ENCODE assay signal across 19 cellular contexts in genomic region chr11:121099364-121099763, GRCh38.
"Had no signal": no experiment of that assay in that cellular context is flagged by ENCODE, and none has a peak within 500 bp of the region (broad histone marks: within the 10 kb centered on the region; RNA-seq: fewer than 3 reads in every experiment).

No MANE protein-coding gene starts in this region.

- H3K36me3 ChIP-seq: left ventricle myocardium inferior, ovary, right atrium auricular region, right lobe of liver, suprapubic skin, thoracic aorta, tibial artery, uterus had no signal

- H3K4me3 ChIP-seq: left ventricle myocardium inferior, lung, ovary, right atrium auricular region, right lobe of liver, smooth muscle cell, suprapubic skin, thoracic aorta, tibial artery, uterus had no signal

- H3K9me3 ChIP-seq: left ventricle myocardium inferior, ovary, right atrium auricular region, right lobe of liver, suprapubic skin, thoracic aorta, tibial artery, uterus had no signal

- DNase-seq: islet precursor cell; left ventricle myocardium inferior; mesendoderm; naive B cell; natural killer cell; nephron progenitor cell; ovary; right lobe of liver; stimulated activated CD4-positive, alpha-beta T cell treated with anti-CD3 and anti-CD28 coated beads, Interleukin-1b, Interleukin-23, amount 100 ng/mL, for 48 hours; stimulated activated CD4-positive, alpha-beta T cell treated with anti-CD3 and anti-CD28 coated beads, Interleukin-4, amount 100 ng/mL, for 1 hour; stimulated activated naive B cell treated with anti-CD40 and anti-IgM and Interleukin-4, amounts not matched to agents 10 μg/mL and 1 μg/mL and 100 μg/mL, for 72 hours; stimulated activated naive CD8-positive, alpha-beta T cell treated with anti-CD3 and anti-CD28 coated beads, Interleukin-15, Interleukin-2, amounts not matched to agents 100 U/mL and 50 U/mL, for 24 hours; tibial artery; uterus had no signal

- H3K4me1 ChIP-seq: right lobe of liver, uterus had no signal

- H3K27ac ChIP-seq: left ventricle myocardium inferior, ovary, right atrium auricular region, right lobe of liver, suprapubic skin, thoracic aorta, tibial artery, uterus had no signal

- ATAC-seq: natural killer cell; stimulated activated naive B cell treated with anti-CD40 and anti-IgM and Interleukin-4, amounts not matched to agents 10 μg/mL and 1 μg/mL and 100 μg/mL, for 72 hours; stimulated activated naive CD8-positive, alpha-beta T cell treated with anti-CD3 and anti-CD28 coated beads, Interleukin-15, Interleukin-2, amounts not matched to agents 100 U/mL and 50 U/mL, for 24 hours had no signal

- H3K27me3 ChIP-seq: ovary, right atrium auricular region, right lobe of liver, suprapubic skin, tibial artery, uterus had no signal
